Comparison of ENCODE assay signal across 1 cellular context in the genomic region with DNA sequence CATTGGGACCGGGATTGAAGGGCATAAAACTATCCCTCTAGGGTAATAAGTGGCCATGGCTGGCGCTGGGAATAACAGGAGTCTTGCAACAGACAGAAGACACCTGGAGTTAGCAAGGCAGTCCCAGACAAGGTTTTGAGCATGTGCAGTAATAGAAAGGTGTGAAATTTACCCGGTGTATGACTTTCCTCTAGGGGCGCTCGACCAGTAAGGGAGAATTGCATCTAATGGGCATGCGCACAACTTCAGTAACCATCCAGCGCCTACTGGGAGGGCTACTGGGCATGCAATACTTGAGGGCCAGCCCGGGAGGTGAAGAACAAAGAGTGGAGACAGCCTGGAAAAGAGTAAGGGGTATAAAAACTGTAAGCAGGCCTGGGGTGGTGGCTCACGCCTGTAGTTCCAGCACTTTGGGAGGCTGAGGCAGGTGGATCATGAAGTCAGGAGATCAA.
TF ChIP-seq lines count a peak whose summit lies in the region.

No MANE protein-coding gene starts in this region.

TF ChIP-seq in H1, 55 proteins besides CTCF, POLR2A, EP300 and RAD21:
- TF ChIP-seq TCF12 (IDR thresholded peaks at IDR 0.05; ENCODE audit: low read depth, low read length) (no peak), POLR2AphosphoS5 (IDR thresholded peaks at IDR 0.05; ENCODE audit: low read depth, low read length) (no peak), RNF2 (IDR thresholded peaks at IDR 0.05; ENCODE audit: borderline replicate concordance, low read depth, low read length, missing control alignments, poor library complexity, severe bottlenecking) (no peak), SP1 (IDR thresholded peaks at IDR 0.05; ENCODE audit: low read depth, low read length) (no peak), SIRT6 (IDR thresholded peaks at IDR 0.05; ENCODE audit: low read length) (no peak), CREB1 (IDR thresholded peaks at IDR 0.05) (no peak), NRF1 (IDR thresholded peaks at IDR 0.05; ENCODE audit: low read depth, low read length) (no peak), ZNF274 (IDR thresholded peaks at IDR 0.05; ENCODE audit: borderline replicate concordance, extremely low read depth, low read length) (no peak), SIX5 (IDR thresholded peaks at IDR 0.05; ENCODE audit: low read depth, low read length) (no peak), SRF (IDR thresholded peaks at IDR 0.05; ENCODE audit: low read depth, low read length) (no peak), KDM4A (IDR thresholded peaks at IDR 0.05; ENCODE audit: low read depth, low read length, severe bottlenecking) (no peak), CTBP2 (IDR thresholded peaks at IDR 0.05; ENCODE audit: borderline replicate concordance, insufficient read depth, insufficient read length, low read length) (no peak), CBX8 (IDR thresholded peaks at IDR 0.05; ENCODE audit: borderline replicate concordance, low read depth, low read length) (no peak), SP2 (IDR thresholded peaks at IDR 0.05; ENCODE audit: low read length) (no peak)
- TF ChIP-seq, protein P1, sequence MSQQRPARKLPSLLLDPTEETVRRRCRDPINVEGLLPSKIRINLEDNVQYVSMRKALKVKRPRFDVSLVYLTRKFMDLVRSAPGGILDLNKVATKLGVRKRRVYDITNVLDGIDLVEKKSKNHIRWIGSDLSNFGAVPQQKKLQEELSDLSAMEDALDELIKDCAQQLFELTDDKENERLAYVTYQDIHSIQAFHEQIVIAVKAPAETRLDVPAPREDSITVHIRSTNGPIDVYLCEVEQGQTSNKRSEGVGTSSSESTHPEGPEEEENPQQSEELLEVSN (IDR thresholded peaks at IDR 0.05) = peak; percentile 89
- TF ChIP-seq, protein P2, sequence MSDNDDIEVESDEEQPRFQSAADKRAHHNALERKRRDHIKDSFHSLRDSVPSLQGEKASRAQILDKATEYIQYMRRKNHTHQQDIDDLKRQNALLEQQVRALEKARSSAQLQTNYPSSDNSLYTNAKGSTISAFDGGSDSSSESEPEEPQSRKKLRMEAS (IDR thresholded peaks at IDR 0.05) = peak; percentile 85
- TF ChIP-seq, protein P3, sequence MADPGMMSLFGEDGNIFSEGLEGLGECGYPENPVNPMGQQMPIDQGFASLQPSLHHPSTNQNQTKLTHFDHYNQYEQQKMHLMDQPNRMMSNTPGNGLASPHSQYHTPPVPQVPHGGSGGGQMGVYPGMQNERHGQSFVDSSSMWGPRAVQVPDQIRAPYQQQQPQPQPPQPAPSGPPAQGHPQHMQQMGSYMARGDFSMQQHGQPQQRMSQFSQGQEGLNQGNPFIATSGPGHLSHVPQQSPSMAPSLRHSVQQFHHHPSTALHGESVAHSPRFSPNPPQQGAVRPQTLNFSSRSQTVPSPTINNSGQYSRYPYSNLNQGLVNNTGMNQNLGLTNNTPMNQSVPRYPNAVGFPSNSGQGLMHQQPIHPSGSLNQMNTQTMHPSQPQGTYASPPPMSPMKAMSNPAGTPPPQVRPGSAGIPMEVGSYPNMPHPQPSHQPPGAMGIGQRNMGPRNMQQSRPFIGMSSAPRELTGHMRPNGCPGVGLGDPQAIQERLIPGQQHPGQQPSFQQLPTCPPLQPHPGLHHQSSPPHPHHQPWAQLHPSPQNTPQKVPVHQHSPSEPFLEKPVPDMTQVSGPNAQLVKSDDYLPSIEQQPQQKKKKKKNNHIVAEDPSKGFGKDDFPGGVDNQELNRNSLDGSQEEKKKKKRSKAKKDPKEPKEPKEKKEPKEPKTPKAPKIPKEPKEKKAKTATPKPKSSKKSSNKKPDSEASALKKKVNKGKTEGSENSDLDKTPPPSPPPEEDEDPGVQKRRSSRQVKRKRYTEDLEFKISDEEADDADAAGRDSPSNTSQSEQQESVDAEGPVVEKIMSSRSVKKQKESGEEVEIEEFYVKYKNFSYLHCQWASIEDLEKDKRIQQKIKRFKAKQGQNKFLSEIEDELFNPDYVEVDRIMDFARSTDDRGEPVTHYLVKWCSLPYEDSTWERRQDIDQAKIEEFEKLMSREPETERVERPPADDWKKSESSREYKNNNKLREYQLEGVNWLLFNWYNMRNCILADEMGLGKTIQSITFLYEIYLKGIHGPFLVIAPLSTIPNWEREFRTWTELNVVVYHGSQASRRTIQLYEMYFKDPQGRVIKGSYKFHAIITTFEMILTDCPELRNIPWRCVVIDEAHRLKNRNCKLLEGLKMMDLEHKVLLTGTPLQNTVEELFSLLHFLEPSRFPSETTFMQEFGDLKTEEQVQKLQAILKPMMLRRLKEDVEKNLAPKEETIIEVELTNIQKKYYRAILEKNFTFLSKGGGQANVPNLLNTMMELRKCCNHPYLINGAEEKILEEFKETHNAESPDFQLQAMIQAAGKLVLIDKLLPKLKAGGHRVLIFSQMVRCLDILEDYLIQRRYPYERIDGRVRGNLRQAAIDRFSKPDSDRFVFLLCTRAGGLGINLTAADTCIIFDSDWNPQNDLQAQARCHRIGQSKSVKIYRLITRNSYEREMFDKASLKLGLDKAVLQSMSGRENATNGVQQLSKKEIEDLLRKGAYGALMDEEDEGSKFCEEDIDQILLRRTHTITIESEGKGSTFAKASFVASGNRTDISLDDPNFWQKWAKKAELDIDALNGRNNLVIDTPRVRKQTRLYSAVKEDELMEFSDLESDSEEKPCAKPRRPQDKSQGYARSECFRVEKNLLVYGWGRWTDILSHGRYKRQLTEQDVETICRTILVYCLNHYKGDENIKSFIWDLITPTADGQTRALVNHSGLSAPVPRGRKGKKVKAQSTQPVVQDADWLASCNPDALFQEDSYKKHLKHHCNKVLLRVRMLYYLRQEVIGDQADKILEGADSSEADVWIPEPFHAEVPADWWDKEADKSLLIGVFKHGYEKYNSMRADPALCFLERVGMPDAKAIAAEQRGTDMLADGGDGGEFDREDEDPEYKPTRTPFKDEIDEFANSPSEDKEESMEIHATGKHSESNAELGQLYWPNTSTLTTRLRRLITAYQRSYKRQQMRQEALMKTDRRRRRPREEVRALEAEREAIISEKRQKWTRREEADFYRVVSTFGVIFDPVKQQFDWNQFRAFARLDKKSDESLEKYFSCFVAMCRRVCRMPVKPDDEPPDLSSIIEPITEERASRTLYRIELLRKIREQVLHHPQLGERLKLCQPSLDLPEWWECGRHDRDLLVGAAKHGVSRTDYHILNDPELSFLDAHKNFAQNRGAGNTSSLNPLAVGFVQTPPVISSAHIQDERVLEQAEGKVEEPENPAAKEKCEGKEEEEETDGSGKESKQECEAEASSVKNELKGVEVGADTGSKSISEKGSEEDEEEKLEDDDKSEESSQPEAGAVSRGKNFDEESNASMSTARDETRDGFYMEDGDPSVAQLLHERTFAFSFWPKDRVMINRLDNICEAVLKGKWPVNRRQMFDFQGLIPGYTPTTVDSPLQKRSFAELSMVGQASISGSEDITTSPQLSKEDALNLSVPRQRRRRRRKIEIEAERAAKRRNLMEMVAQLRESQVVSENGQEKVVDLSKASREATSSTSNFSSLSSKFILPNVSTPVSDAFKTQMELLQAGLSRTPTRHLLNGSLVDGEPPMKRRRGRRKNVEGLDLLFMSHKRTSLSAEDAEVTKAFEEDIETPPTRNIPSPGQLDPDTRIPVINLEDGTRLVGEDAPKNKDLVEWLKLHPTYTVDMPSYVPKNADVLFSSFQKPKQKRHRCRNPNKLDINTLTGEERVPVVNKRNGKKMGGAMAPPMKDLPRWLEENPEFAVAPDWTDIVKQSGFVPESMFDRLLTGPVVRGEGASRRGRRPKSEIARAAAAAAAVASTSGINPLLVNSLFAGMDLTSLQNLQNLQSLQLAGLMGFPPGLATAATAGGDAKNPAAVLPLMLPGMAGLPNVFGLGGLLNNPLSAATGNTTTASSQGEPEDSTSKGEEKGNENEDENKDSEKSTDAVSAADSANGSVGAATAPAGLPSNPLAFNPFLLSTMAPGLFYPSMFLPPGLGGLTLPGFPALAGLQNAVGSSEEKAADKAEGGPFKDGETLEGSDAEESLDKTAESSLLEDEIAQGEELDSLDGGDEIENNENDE (IDR thresholded peaks at IDR 0.05; ENCODE audit: insufficient replicate concordance, low read length) = no peak
